ENCODE assay signal across 27 cellular contexts in genomic region chr16:1202274-1202673, GRCh38. TPM values are rescaled to one million over a fixed set of nuclear protein-coding genes. Genes with fewer than 3 reads are reported as not detected.
"Had no signal": no experiment of that assay in that cellular context is flagged by ENCODE, and none has a peak within 500 bp of the region (broad histone marks: within the 10 kb centered on the region; RNA-seq: fewer than 3 reads in every experiment).

No MANE protein-coding gene starts in this region.

- ATAC-seq: stimulated activated effector memory CD8-positive, alpha-beta T cell treated with anti-CD3 and anti-CD28 coated beads, Interleukin-12 subunit alpha, Interleukin-12 subunit beta, amount 100 ng/mL, for 72 hours; stimulated activated naive B cell treated with anti-CD40 and anti-IgM and Interleukin-4, amounts not matched to agents 10 μg/mL and 1 μg/mL and 100 μg/mL, for 72 hours; stimulated activated naive CD8-positive, alpha-beta T cell treated with anti-CD3 and anti-CD28 coated beads, Interleukin-15, amount 100 ng/mL, for 72 hours; stimulated activated naive CD8-positive, alpha-beta T cell treated with anti-CD3 and anti-CD28 coated beads, Interleukin-15, Interleukin-2, amounts not matched to agents 100 U/mL and 50 U/mL, for 24 hours; upper lobe of right lung had no signal

- H3K27me3 ChIP-seq: testis, thyroid gland, tibial artery, tibial nerve, transverse colon, upper lobe of left lung, upper lobe of right lung, uterus, vagina had no signal

- H3K36me3 ChIP-seq: suprapubic skin, thoracic aorta, thyroid gland, tibial nerve, transverse colon, upper lobe of left lung, upper lobe of right lung, uterus, vagina had no signal

- H3K27ac ChIP-seq: stomach, suprapubic skin, testis, thoracic aorta, thyroid gland, tibial artery, tibial nerve, transverse colon, upper lobe of left lung, upper lobe of right lung, uterus, vagina had no signal

- H3K4me1 ChIP-seq: suprapubic skin, testis, tibial artery, tibial nerve, transverse colon, upper lobe of left lung, upper lobe of right lung, uterus, vagina had no signal

- H3K4me3 ChIP-seq: stomach, suprapubic skin, testis, thoracic aorta, thyroid gland, tibial artery, tibial nerve, transverse colon, upper lobe of left lung, upper lobe of right lung, uterus, vagina had no signal

- DNase-seq: stimulated activated CD4-positive, alpha-beta T cell treated with anti-CD3 and anti-CD28 coated beads, Interleukin-2, amount 100 ng/mL, for 48 hours; stimulated activated CD4-positive, alpha-beta T cell treated with anti-CD3 and anti-CD28 coated beads, Interleukin-4, amount 100 ng/mL, for 1 hour; stimulated activated CD4-positive, alpha-beta T cell treated with anti-CD3 and anti-CD28 coated beads, Interleukin-4, amount 100 ng/mL, for 24 hours; stimulated activated CD4-positive, alpha-beta T cell treated with anti-CD3 and anti-CD28 coated beads, Interleukin-4, amount 100 ng/mL, for 4 hours; stimulated activated CD8-positive, alpha-beta memory T cell treated with anti-CD3 and anti-CD28 coated beads, Interleukin-4, amount 100 ng/mL, for 48 hours; stimulated activated naive B cell treated with anti-CD40 and anti-IgM and Interleukin-4, amounts not matched to agents 10 μg/mL and 1 μg/mL and 100 μg/mL, for 72 hours; stimulated activated naive CD4-positive, alpha-beta T cell; stimulated activated naive CD4-positive, alpha-beta T cell treated with Interleukin-2 at 50 U/mL for 16 hours; stimulated activated naive CD8-positive, alpha-beta T cell treated with anti-CD3 and anti-CD28 coated beads, Interleukin-15, amount 100 ng/mL, for 72 hours; stimulated activated naive CD8-positive, alpha-beta T cell treated with anti-CD3 and anti-CD28 coated beads, Interleukin-15, Interleukin-2, amounts not matched to agents 100 U/mL and 50 U/mL, for 24 hours; stomach; substantia nigra; testis; thyroid gland; tibial artery; transverse colon; trophoblast cell; upper lobe of left lung; upper lobe of right lung; uterus had no signal

- H3K9me3 ChIP-seq: stomach, suprapubic skin, testis, thoracic aorta, thyroid gland, tibial artery, tibial nerve, transverse colon, upper lobe of left lung, upper lobe of right lung, uterus, vagina had no signal

RNA-seq across cellular contexts. Expression of gene TPSG1, which starts 22.8 kb away (rescaled TPM):
- total RNA-seq: temporal lobe, thyroid gland, urinary bladder, vagina had no signal

RNA-seq across cellular contexts. Expression of gene TPSB2, which starts 27.7 kb away (rescaled TPM):
- total RNA-seq: temporal lobe had no signal

RNA-seq across cellular contexts. Expression of gene TPSAB1, which starts 38.2 kb away (rescaled TPM):
- total RNA-seq: temporal lobe had no signal

RNA-seq across cellular contexts. Expression of gene TPSD1, which starts 53.6 kb away (rescaled TPM):
- total RNA-seq: temporal lobe had no signal
